In genomic region chr3:119236756-119237155, GRCh38 we compare ENCODE assay signal across 18 cellular contexts. TPM values are rescaled to one million over a fixed set of nuclear protein-coding genes. Genes with fewer than 3 reads are reported as not detected.
DNase-seq lines count a peak whose midpoint lies in the region; ATAC-seq, FAIRE-seq and TF ChIP-seq lines count a peak whose summit lies in the region.
"Had no signal": no experiment of that assay in that cellular context is flagged by ENCODE, and none has a peak within 500 bp of the region (broad histone marks: within the 10 kb centered on the region; RNA-seq: fewer than 3 reads in every experiment).

No MANE protein-coding gene starts in this region.

- intact Hi-C loops in CD14-positive monocyte (cut with micrococcal nuclease) (no loop called here), lower leg skin (cut with DNase I; ENCODE audit: low total_unique reads) (no loop called here), Calu3 (cut with micrococcal nuclease; ENCODE audit: unreplicated experiment) (loop anchor here (5.0 kb wide), 1 partner anchor 59 kb away; no protein-coding TSS in a partner anchor)

- no peak for TF ChIP-seq CTCF in A549 (IDR thresholded peaks at IDR 0.05)
- no peak for TF ChIP-seq CTCF in CD14-positive monocyte (IDR thresholded peaks at IDR 0.05)
- TF ChIP-seq CTCF in endodermal cell (conservative IDR thresholded peaks at IDR 0.05) = no peak
- no peak for TF ChIP-seq CTCF in lower leg skin (IDR thresholded peaks at IDR 0.05)
- no peak for TF ChIP-seq CTCF in Calu3 (IDR thresholded peaks at IDR 0.05; ENCODE audit: unreplicated experiment)

- no peak for ATAC-seq in A549
- ATAC-seq in GM21423 (IDR thresholded peaks at IDR 0.05; ENCODE audit: unreplicated experiment) = no peak
- ATAC-seq in esophagus mucosa = no peak

- H3K36me3 ChIP-seq in endodermal cell (ENCODE audit: control insufficient read depth, insufficient read depth, low read length) = peaks cover 60% of the 10 kb centered on the region

- peaks cover 66% of the 10 kb centered on the region for H3K4me1 ChIP-seq in A549
- no peaks in the 10 kb centered on the region for H3K4me1 ChIP-seq in endodermal cell (ENCODE audit: control insufficient read depth, insufficient read depth, low read length)

- BruUV-seq in Calu3 (replicated peaks; lab: Mats Ljungman, UMichigan) = no TSS peak

- 89% methylated on average over 7 of the region's 7 CpGs for WGBS in A549 (ENCODE audit: missing lambda C conversion rate)
- WGBS in endodermal cell (ENCODE audit: insufficient coverage in 1 of 2, insufficient read length in 1 of 2), 2 experiments = 80 to 96% methylated on average over 1 to 7 of the region's 7 CpGs
- WGBS in lower leg skin, 2 donors = 90 to 92% methylated on average over 7 of the region's 7 CpGs

- H3K4me2 ChIP-seq in A549 = peak overlapping the region; percentile 92

- H3K27ac Mint-ChIP-seq in CD14-positive monocyte (peak overlapping the region in 6 of 7 donors; percentile 19 to 80 (median 59)), endodermal cell (no peak overlapping the region), Calu3 (ENCODE audit: unreplicated experiment) (no peak overlapping the region)
- H3K27ac Mint-ChIP-seq in T-helper 1 cell treated with Interleukin-12 subunit alpha and Interleukin-12 subunit beta and Interleukin-4 antibody, amounts not matched to agents 30 μg/mL and 1 μg/mL, for 36 hours = peak overlapping the region; percentile 59
- H3K27ac Mint-ChIP-seq: CD4-positive, CD25-positive, alpha-beta regulatory T cell; progenitor cell of endocrine pancreas had no signal

- H3K4me3 Mint-ChIP-seq in CD14-positive monocyte (no peak overlapping the region), endodermal cell (no peak overlapping the region), Calu3 (ENCODE audit: low read depth, unreplicated experiment) (no peak overlapping the region)
- no peak overlapping the region for H3K4me3 Mint-ChIP-seq in T-helper 1 cell treated with Interleukin-12 subunit alpha and Interleukin-12 subunit beta and Interleukin-4 antibody, amounts not matched to agents 30 μg/mL and 1 μg/mL, for 36 hours

- H3K36me3 Mint-ChIP-seq in CD14-positive monocyte = peaks cover 31 to 35% of the 10 kb centered on the region in 2 donors
- H3K36me3 Mint-ChIP-seq in T-helper 1 cell treated with Interleukin-12 subunit alpha and Interleukin-12 subunit beta and Interleukin-4 antibody, amounts not matched to agents 30 μg/mL and 1 μg/mL, for 36 hours (ENCODE audit: low read depth) = peaks cover 27% of the 10 kb centered on the region
- H3K36me3 Mint-ChIP-seq in endodermal cell (ENCODE audit: low read depth) = peaks cover 56% of the 10 kb centered on the region
- peaks cover 43% of the 10 kb centered on the region for H3K36me3 Mint-ChIP-seq in Calu3 (ENCODE audit: insufficient read depth, unreplicated experiment)

- H3K27me3 Mint-ChIP-seq in CD14-positive monocyte (ENCODE audit: low read depth in 3 of 3) = no peaks in the 10 kb centered on the region
- no peaks in the 10 kb centered on the region for H3K27me3 Mint-ChIP-seq in T-helper 1 cell treated with Interleukin-12 subunit alpha and Interleukin-12 subunit beta and Interleukin-4 antibody, amounts not matched to agents 30 μg/mL and 1 μg/mL, for 36 hours (ENCODE audit: low read depth)
- H3K27me3 Mint-ChIP-seq in endodermal cell (ENCODE audit: insufficient read depth) = no peaks in the 10 kb centered on the region
- no peaks in the 10 kb centered on the region for H3K27me3 Mint-ChIP-seq in Calu3 (ENCODE audit: unreplicated experiment)
- H3K27me3 Mint-ChIP-seq: CD4-positive, CD25-positive, alpha-beta regulatory T cell; progenitor cell of endocrine pancreas had no signal

- TF ChIP-seq POLR2A in A549 (IDR thresholded peaks at IDR 0.05; ENCODE audit: low read length) = no peak
- no peak for TF ChIP-seq POLR2A in lower leg skin (IDR thresholded peaks at IDR 0.05)

- H3K9me3 ChIP-seq in A549 (no peaks in the 10 kb centered on the region), endodermal cell (ENCODE audit: control insufficient read depth, low read length) (no peaks in the 10 kb centered on the region)
- H3K9me3 ChIP-seq: adrenal gland, transverse colon had no signal

- H3K9me3 Mint-ChIP-seq in CD14-positive monocyte = no peaks in the 10 kb centered on the region
- H3K9me3 Mint-ChIP-seq in T-helper 1 cell treated with Interleukin-12 subunit alpha and Interleukin-12 subunit beta and Interleukin-4 antibody, amounts not matched to agents 30 μg/mL and 1 μg/mL, for 36 hours = no peaks in the 10 kb centered on the region
- peaks cover 4% of the 10 kb centered on the region for H3K9me3 Mint-ChIP-seq in endodermal cell
- H3K9me3 Mint-ChIP-seq in Calu3 (ENCODE audit: low read depth, unreplicated experiment) = no peaks in the 10 kb centered on the region

- H3K4me3 ChIP-seq in A549 (peak overlapping the region; percentile 80; the same call in 2 of the 3 replicates), endodermal cell (ENCODE audit: low read length) (peak overlapping the region; percentile 57), lower leg skin (ENCODE audit: low read depth, poor library complexity, severe bottlenecking) (no peak overlapping the region)
- H3K4me3 ChIP-seq: adrenal gland, transverse colon had no signal

- DNase-seq in A549 (ENCODE audit: low read depth in 1 of 2, low spot score in 1 of 2) (no peak), CD14-positive monocyte (ENCODE audit: low spot score) (no peak), endodermal cell (no peak), lower leg skin (ENCODE audit: low spot score in 2 of 2) (no peak), Calu3 (no peak)
- DNase-seq: CD4-positive, CD25-positive, alpha-beta regulatory T cell; cerebellar nuclear complex; kidney; NCI-H82; transverse colon had no signal

- POLR2A ChIA-PET in A549 (lab: Yijun Ruan, JAX) = no interaction called here

- CTCF ChIA-PET in A549 (lab: Yijun Ruan, JAX) (interaction anchor here (0.6 to 1.6 kb wide), 4 partner anchors 12 to 352 kb away, joined by 3 to 5 read pairs (median 5); partner anchors contain the start of gene TEX55), Calu3 (lab: Charles Lee) (no interaction called here)

- TF ChIP-seq EP300 in A549 (IDR thresholded peaks at IDR 0.05) = no peak

- no peak overlapping the region for H3K9ac ChIP-seq in endodermal cell (ENCODE audit: extremely low read depth, low read length, poor library complexity, severe bottlenecking)

- H3K4me1 Mint-ChIP-seq in CD14-positive monocyte (peaks cover 36% of the 10 kb centered on the region), endodermal cell (peaks cover 5% of the 10 kb centered on the region), Calu3 (ENCODE audit: low read depth, unreplicated experiment) (no peaks in the 10 kb centered on the region)
- H3K4me1 Mint-ChIP-seq in T-helper 1 cell treated with Interleukin-12 subunit alpha and Interleukin-12 subunit beta and Interleukin-4 antibody, amounts not matched to agents 30 μg/mL and 1 μg/mL, for 36 hours (ENCODE audit: low read depth) = peaks cover 51% of the 10 kb centered on the region

- H3K27me3 ChIP-seq in endodermal cell (ENCODE audit: control insufficient read depth, insufficient read depth, low read length, poor library complexity, severe bottlenecking) = no peaks in the 10 kb centered on the region
- H3K27me3 ChIP-seq: adrenal gland, transverse colon had no signal

- no peak for FAIRE-seq in A549 (lab: Jason Lieb, UNC)
- FAIRE-seq: G401.6, HTR-8/SVneo, kidney had no signal

- no peak for TF ChIP-seq RAD21 in A549 (conservative IDR thresholded peaks at IDR 0.05 in 1 of 2, IDR thresholded peaks at IDR 0.05 in 1 of 2)

- H3K27ac ChIP-seq in A549 (peak overlapping the region; percentile 12 to 54; a peak in 5 of 6 replicates), endodermal cell (ENCODE audit: low read depth, low read length) (no peak overlapping the region)
- H3K27ac ChIP-seq: adrenal gland, RWPE1, transverse colon had no signal

TF ChIP-seq in A549, 52 proteins besides CTCF, POLR2A, EP300 and RAD21 (continues in another document):
- TF ChIP-seq CHD2 (IDR thresholded peaks at IDR 0.05; ENCODE audit: low read length, partially characterized antibody) (no peak), CHD4 (IDR thresholded peaks at IDR 0.05; ENCODE audit: borderline replicate concordance) (no peak), HMGXB4 (CRISPR knock-in tag; IDR thresholded peaks at IDR 0.05; ENCODE audit: borderline replicate concordance) (no peak), FOSB (CRISPR knock-in tag; IDR thresholded peaks at IDR 0.05) (no peak)

RNA-seq across cellular contexts. Expression of gene B4GALT4, which starts 3.9 kb away (rescaled TPM):
- polyA plus RNA-seq in A549 (2011; rRNA removed) = 134 and 193 TPM in 2 replicates
- 79.4 and 85.4 TPM in 2 replicates for polyA plus RNA-seq in A549 (2012; cell fraction: cytosol; rRNA removed)
- 41.2 and 64.4 TPM in 2 replicates for polyA plus RNA-seq in A549 (2012; cell fraction: nucleus; rRNA removed)
- 95.1 to 101 TPM (median 98.6 TPM) in 3 replicates for polyA plus RNA-seq in A549 (2017; fragmentation: RNase III; extraction: RNeasy Plus Mini Kit Qiagen cat#74134 plus additional on column Dnase treatment)
- 107 and 108 TPM in 2 replicates for polyA minus RNA-seq in A549 (2011; rRNA and poly(A)+ RNA removed)
- polyA plus RNA-seq in CD14-positive monocyte = 1 to 10 TPM; 5.8 to 7.4 TPM
- total RNA-seq in endodermal cell = 100 to 1,000 TPM; 141 to 145 TPM
- 41.8 TPM for polyA plus RNA-seq in endodermal cell (2013, experiment 1 of 2)
- polyA plus RNA-seq in endodermal cell (2013, experiment 2 of 2) = 44.8 TPM
- total RNA-seq in lower leg skin = 10 to 100 TPM; 23.1 to 44.4 (median 38.2) TPM
- 38.7 and 48.1 TPM in 2 replicates for total RNA-seq in Calu3 (2022)
- 15.8 TPM for total RNA-seq in esophagus mucosa

RNA-seq across cellular contexts. Expression of gene ARHGAP31, which starts 57.4 kb away (rescaled TPM):
- polyA plus RNA-seq in A549 (2011; rRNA removed) = 1.3 and 1.4 TPM in 2 replicates
- polyA plus RNA-seq in A549 (2012; cell fraction: cytosol; rRNA removed) = 0.26 and 0.31 TPM in 2 replicates
- 0.16 and 0.21 TPM in 2 replicates for polyA plus RNA-seq in A549 (2012; cell fraction: nucleus; rRNA removed)
- polyA plus RNA-seq in A549 (2017; fragmentation: RNase III; extraction: RNeasy Plus Mini Kit Qiagen cat#74134 plus additional on column Dnase treatment) = 0.68 to 0.94 TPM (median 0.93 TPM) in 3 replicates
- 3.3 and 4.8 TPM in 2 replicates for polyA minus RNA-seq in A549 (2011; rRNA and poly(A)+ RNA removed)
- polyA plus RNA-seq in CD14-positive monocyte = 1 to 10 TPM; 4.7 to 9.8 TPM
- total RNA-seq in endodermal cell = 1 to 10 TPM; 2.2 to 2.3 TPM
- polyA plus RNA-seq in endodermal cell (2013, experiment 1 of 2) = 1.5 TPM
- 3.0 TPM for polyA plus RNA-seq in endodermal cell (2013, experiment 2 of 2)
- 10 to 100 TPM; 21.8 to 48.7 (median 22.9) TPM for total RNA-seq in lower leg skin
- total RNA-seq in Calu3 (2022) = 0.07 and 0.52 TPM in 2 replicates
- 4.3 TPM for total RNA-seq in esophagus mucosa

Comparison
In these comparisons a context has a peak if more than half of its experiments do, and no peak if none do; other contexts are left out.
1. H3K27ac Mint-ChIP-seq: peak in CD14-positive monocyte (6 of 7) and T-helper 1 cell treated with Interleukin-12 subunit alpha and Interleukin-12 subunit beta and Interleukin-4 antibody, amounts not matched to agents 30 μg/mL and 1 μg/mL, for 36 hours (single experiment); none in endodermal cell (single experiment) and Calu3 (single experiment).